1 cellular context compared by ENCODE assay signal in genomic region chr4:6825403-6825802, GRCh38.
TF ChIP-seq lines count a peak whose summit lies in the region.

No MANE protein-coding gene starts in this region.

TF ChIP-seq in GM12878, 131 proteins besides CTCF, POLR2A, EP300 and RAD21:
- no peak for TF ChIP-seq TCF3 (IDR thresholded peaks at IDR 0.05; ENCODE audit: borderline replicate concordance, insufficient read depth, low read depth, low read length)
- no peak for TF ChIP-seq RBBP5 (conservative IDR thresholded peaks at IDR 0.05)
- TF ChIP-seq ZNF384 (IDR thresholded peaks at IDR 0.05; ENCODE audit: borderline replicate concordance, low read depth, low read length) = peak; percentile 55; the same call in 1 of the 2 replicates
- TF ChIP-seq SREBF2 (IDR thresholded peaks at IDR 0.05; ENCODE audit: low read length) = no peak
- 0 out of 2 replicates have a peak, but pooled peaks have one; percentile 37 for TF ChIP-seq MLLT1 (IDR thresholded peaks at IDR 0.05)
- TF ChIP-seq ZNF24 (IDR thresholded peaks at IDR 0.05) = no peak
- no peak for TF ChIP-seq CUX1 (IDR thresholded peaks at IDR 0.05; ENCODE audit: insufficient replicate concordance, low read depth, low read length)
- no peak for TF ChIP-seq SREBF1 (IDR thresholded peaks at IDR 0.05; ENCODE audit: low read length)
- TF ChIP-seq ELK1 (IDR thresholded peaks at IDR 0.05; ENCODE audit: low read depth, low read length) = no peak
- TF ChIP-seq RUNX3 (IDR thresholded peaks at IDR 0.05; ENCODE audit: low read length) = 0 out of 2 replicates have a peak, but pooled peaks have one; percentile 8
- TF ChIP-seq ZNF687 (IDR thresholded peaks at IDR 0.05) = peak; percentile 41; the same call in 1 of the 2 replicates
